21 cellular contexts compared by ENCODE assay signal in the genomic region with DNA sequence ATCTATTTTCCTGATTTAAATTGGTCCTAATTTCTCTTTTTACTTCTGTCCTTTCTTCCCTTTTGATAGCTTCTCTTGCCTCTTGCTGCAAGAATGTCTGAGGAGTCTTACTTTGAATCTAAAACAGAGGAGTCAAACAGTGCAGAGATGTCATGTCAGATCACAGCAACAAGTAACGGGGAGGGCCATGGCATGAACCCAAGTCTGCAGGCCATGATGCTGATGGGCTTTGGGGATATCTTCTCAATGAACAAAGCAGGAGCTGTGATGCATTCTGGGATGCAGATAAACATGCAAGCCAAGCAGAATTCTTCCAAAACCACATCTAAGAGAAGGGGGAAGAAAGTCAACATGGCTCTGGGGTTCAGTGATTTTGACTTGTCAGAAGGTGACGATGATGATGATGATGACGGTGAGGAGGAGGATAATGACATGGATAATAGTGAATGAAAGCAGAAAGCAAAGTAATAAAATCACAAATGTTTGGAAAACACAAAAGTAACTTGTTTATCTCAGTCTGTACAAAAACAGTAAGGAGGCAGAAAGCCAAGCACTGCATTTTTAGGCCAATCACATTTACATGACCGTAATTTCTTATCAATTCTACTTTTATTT.
A peak's percentile ranks its signal among the peaks of the same experiment; 100 is the strongest.
DNase-seq lines count a peak whose midpoint lies in the region; ATAC-seq, FAIRE-seq and TF ChIP-seq lines count a peak whose summit lies in the region.
"Had no signal": no experiment of that assay in that cellular context is flagged by ENCODE, and none has a peak within 500 bp of the region (broad histone marks: within the 10 kb centered on the region; RNA-seq: fewer than 3 reads in every experiment).

No MANE protein-coding gene starts in this region.

- intact Hi-C loops in left ventricle myocardium inferior (cut with micrococcal nuclease) (no loop called here), sciatic nerve (cut with DNase I) (no loop called here)

- ATAC-seq in sciatic nerve (peak; percentile 85), left lobe of liver (no peak)

- H3K9me3 ChIP-seq in left ventricle myocardium inferior (replicated peaks) (no peaks in the 10 kb centered on the region), right atrium auricular region (no peaks in the 10 kb centered on the region)
- H3K9me3 ChIP-seq: Peyer's patch, SJSA1 had no signal

- FAIRE-seq in endometrium (lab: Jason Lieb, UNC) = peak; percentile 80

- no peak overlapping the region for H3K4me3 ChIP-seq in left ventricle myocardium inferior
- no peak overlapping the region for H3K4me3 ChIP-seq in right atrium auricular region
- H3K4me3 ChIP-seq: Peyer's patch, SJSA1 had no signal

- peaks cover 7% of the 10 kb centered on the region for H3K36me3 ChIP-seq in left ventricle myocardium inferior
- peaks cover 6% of the 10 kb centered on the region for H3K36me3 ChIP-seq in right atrium auricular region
- H3K36me3 ChIP-seq: Peyer's patch had no signal

- H3K27me3 ChIP-seq in left ventricle myocardium inferior (ENCODE audit: low read depth) = no peaks in the 10 kb centered on the region
- no peaks in the 10 kb centered on the region for H3K27me3 ChIP-seq in right atrium auricular region
- H3K27me3 ChIP-seq: Peyer's patch, SJSA1 had no signal

- TF ChIP-seq CTCF in left ventricle myocardium inferior (IDR thresholded peaks at IDR 0.05; ENCODE audit: borderline replicate concordance) (no peak), right atrium auricular region (IDR thresholded peaks at IDR 0.05) (no peak)

- DNase-seq in left ventricle myocardium inferior = peak; percentile 20
- no peak for DNase-seq in right atrium auricular region (ENCODE audit: low spot score)
- peak; percentile 72 for DNase-seq in SK-MEL-5 (ENCODE audit: low read depth, low spot score)
- no peak for DNase-seq in sciatic nerve (ENCODE audit: low spot score)
- DNase-seq in activated CD8-positive, alpha-beta memory T cell treated with anti-CD3 and anti-CD28 coated beads, Interleukin-2, amount 50 U/mL, for 4 hours = no peak
- DNase-seq in left lobe of liver (ENCODE audit: low spot score) = no peak
- no peak for DNase-seq in activated naive CD4-positive, alpha-beta T cell treated with Interleukin-2 at 50 U/mL for 16 hours
- DNase-seq: 8988T, DMS79, H7, HFFc6, KG1, NCI-H1105, NCI-H146, NCI-H2029, NCI-H345, NCI-H524 treated with DMSO at 0.1 percent for 48 hours, NCI-H82, Peyer's patch had no signal

- H3K27ac ChIP-seq in left ventricle myocardium inferior (replicated peaks) = no peak overlapping the region
- no peak overlapping the region for H3K27ac ChIP-seq in right atrium auricular region
- H3K27ac ChIP-seq: Peyer's patch, SJSA1 had no signal

- in situ Hi-C loops in SK-MEL-5 (cut with HindIII; ENCODE audit: low pct_unique_long_range_greater_than_20kb, low sequenced_read_pairs) = no loop called here

- H3K4me1 ChIP-seq in left ventricle myocardium inferior (peaks cover 37% of the 10 kb centered on the region), right atrium auricular region (peaks cover 0 to 26% of the 10 kb centered on the region in 2 donors)

Comparison
In these comparisons a context has a peak if more than half of its experiments do, and no peak if none do; other contexts are left out.
1. DNase-seq: peak in left ventricle myocardium inferior (single experiment) and SK-MEL-5 (single experiment); none in right atrium auricular region (single experiment), sciatic nerve (single experiment), activated CD8-positive, alpha-beta memory T cell treated with anti-CD3 and anti-CD28 coated beads, Interleukin-2, amount 50 U/mL, for 4 hours (single experiment), left lobe of liver (single experiment) and activated naive CD4-positive, alpha-beta T cell treated with Interleukin-2 at 50 U/mL for 16 hours (single experiment).